ENCODE assay signal across 8 cellular contexts in the genomic region with DNA sequence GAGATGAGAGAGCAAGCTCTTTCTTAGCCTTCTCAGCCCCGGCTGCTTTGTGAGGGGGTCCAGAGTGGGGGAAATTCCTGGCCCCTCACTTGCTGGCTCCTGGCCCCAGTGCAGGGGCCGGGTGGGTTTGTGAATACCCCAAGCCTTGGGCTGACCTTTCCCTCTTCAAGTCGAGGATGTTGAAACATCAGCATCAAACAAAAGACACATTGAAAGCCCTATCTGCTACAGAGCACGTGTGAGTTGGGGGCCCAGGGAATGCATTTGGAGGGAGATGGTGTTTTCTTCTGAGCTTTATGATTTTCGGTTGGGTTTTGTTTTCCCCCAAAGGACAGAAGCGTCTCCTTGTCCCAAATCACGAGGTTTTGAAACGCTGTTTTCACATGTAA. TPM values are rescaled to one million over a fixed set of nuclear protein-coding genes. Genes with fewer than 3 reads are reported as not detected.
DNase-seq lines count a peak whose midpoint lies in the region; ATAC-seq, FAIRE-seq and TF ChIP-seq lines count a peak whose summit lies in the region.
"Had no signal": no experiment of that assay in that cellular context is flagged by ENCODE, and none has a peak within 500 bp of the region (broad histone marks: within the 10 kb centered on the region; RNA-seq: fewer than 3 reads in every experiment).

No MANE protein-coding gene starts in this region.

- no peak for TF ChIP-seq POLR2A in adrenal gland (IDR thresholded peaks at IDR 0.05)

- H3K4me1 ChIP-seq in HUES6 (ENCODE audit: control insufficient read depth, insufficient read depth, low read length) (peaks cover 52% of the 10 kb centered on the region), adrenal gland (replicated peaks in 1 of 2) (peaks cover 46 to 60% of the 10 kb centered on the region in 2 donors), kidney (ENCODE audit: control insufficient read depth in 1 of 2, insufficient read depth in 1 of 2, low read depth in 1 of 2, low read length in 2 of 2) (peaks cover 46 to 53% of the 10 kb centered on the region in 2 donors)

- DNase-seq in adrenal gland, result no peak
- DNase-seq in kidney, result no peak
- no peak for DNase-seq in stimulated activated naive CD8-positive, alpha-beta T cell treated with anti-CD3 and anti-CD28 coated beads, Interleukin-15, amount 100 ng/mL, for 72 hours
- DNase-seq in NCI-H82 treated with DMSO at 0.1 percent for 48 hours (lab: John Stamatoyannopoulos, UW; ENCODE audit: unreplicated experiment), result no peak
- DNase-seq in HuH-7.5 (ENCODE audit: low spot score), result no peak

- FAIRE-seq in kidney (lab: Jason Lieb, UNC), result no peak
- FAIRE-seq: islet of Langerhans had no signal

- peak overlapping the region; percentile 87 for H3K9ac ChIP-seq in HUES6 (ENCODE audit: low read length)
- peak overlapping the region; percentile 95 to 98 for H3K9ac ChIP-seq in kidney (ENCODE audit: low read length in 2 of 2)

- no peak overlapping the region for H3K27ac Mint-ChIP-seq in stimulated activated naive CD8-positive, alpha-beta T cell treated with anti-CD3 and anti-CD28 coated beads, Interleukin-15, amount 100 ng/mL, for 72 hours

- H3K27ac ChIP-seq in HUES6 (ENCODE audit: low read depth, low read length) (peak overlapping the region; percentile 67; the same call in 1 of the 2 replicates), adrenal gland (peak overlapping the region; percentile 74 to 99 (median 91)), kidney (ENCODE audit: low read depth in 2 of 2, low read length in 2 of 2) (peak overlapping the region; percentile 90 to 92)

- H3K9me3 Mint-ChIP-seq in stimulated activated naive CD8-positive, alpha-beta T cell treated with anti-CD3 and anti-CD28 coated beads, Interleukin-15, amount 100 ng/mL, for 72 hours, result no peaks in the 10 kb centered on the region

- peak overlapping the region; percentile 86 to 94 for H3K4me3 Mint-ChIP-seq in stimulated activated naive CD8-positive, alpha-beta T cell treated with anti-CD3 and anti-CD28 coated beads, Interleukin-15, amount 100 ng/mL, for 72 hours

- H3K4me3 ChIP-seq in HUES6 (ENCODE audit: low read depth, low read length) (peak overlapping the region; percentile 93), adrenal gland (peak overlapping the region in 2 of 4 donors; percentile 77 to 99), kidney (ENCODE audit: low read length in 2 of 2) (peak overlapping the region; percentile 73 to 83)

- peaks cover 8% of the 10 kb centered on the region for H3K27me3 Mint-ChIP-seq in stimulated activated naive CD8-positive, alpha-beta T cell treated with anti-CD3 and anti-CD28 coated beads, Interleukin-15, amount 100 ng/mL, for 72 hours

- WGBS in adrenal gland, 4 donors, result 1 to 11% (median 9%) methylated on average over 7 to 8 of the region's 8 CpGs

- H3K9me3 ChIP-seq in HUES6 (ENCODE audit: control insufficient read depth, insufficient read depth, low read depth, low read length) (no peaks in the 10 kb centered on the region), adrenal gland (replicated peaks in 1 of 3) (no peaks in the 10 kb centered on the region), kidney (ENCODE audit: control insufficient read depth in 1 of 2, low read length in 2 of 2) (no peaks in the 10 kb centered on the region)

- H3K36me3 ChIP-seq in HUES6 (ENCODE audit: control insufficient read depth, insufficient read depth, low read length) (no peaks in the 10 kb centered on the region), adrenal gland (replicated peaks in 1 of 2) (no peaks in the 10 kb centered on the region), kidney (ENCODE audit: control insufficient read depth in 1 of 2, insufficient read depth in 2 of 2, low read length in 2 of 2) (no peaks in the 10 kb centered on the region)

- no peaks in the 10 kb centered on the region for H3K27me3 ChIP-seq in HUES6 (ENCODE audit: control insufficient read depth, insufficient read depth, low read length)
- H3K27me3 ChIP-seq in adrenal gland, result no peaks in the 10 kb centered on the region

- no peak for TF ChIP-seq CTCF in adrenal gland (IDR thresholded peaks at IDR 0.05)
- no peak for TF ChIP-seq CTCF in kidney (IDR thresholded peaks at IDR 0.05; ENCODE audit: borderline replicate concordance, extremely low read depth, insufficient read depth)

- intact Hi-C loops in adrenal gland (cut with DNase I), result loop anchor here (5.0 kb wide), 2 partner anchors 121 to 126 kb away; no protein-coding TSS in a partner anchor
- intact Hi-C loops in kidney (cut with DNase I), result loop anchor here (10.0 kb wide), 2 partner anchors 73 to 123 kb away; no protein-coding TSS in a partner anchor

- H3K4me1 Mint-ChIP-seq in stimulated activated naive CD8-positive, alpha-beta T cell treated with anti-CD3 and anti-CD28 coated beads, Interleukin-15, amount 100 ng/mL, for 72 hours, result peaks cover 64% of the 10 kb centered on the region

- ATAC-seq in stimulated activated naive CD8-positive, alpha-beta T cell treated with anti-CD3 and anti-CD28 coated beads, Interleukin-15, amount 100 ng/mL, for 72 hours, result no peak
- no peak for ATAC-seq in GM21576 (IDR thresholded peaks at IDR 0.05; ENCODE audit: unreplicated experiment)

RNA-seq across cellular contexts. Expression of a gene that starts 2.8 kb away (rescaled TPM):
- 100 to 1,000 TPM in 1 of 8 donors, 10 to 100 TPM in 7; 47.9 to 113 (median 58.7) TPM for total RNA-seq in adrenal gland
- 100 to 1,000 TPM in 1 of 3 donors, 10 to 100 TPM in 2; 17.9 to 109 (median 32.2) TPM for polyA plus RNA-seq in adrenal gland
- total RNA-seq in kidney, result 97.6 TPM
- polyA plus RNA-seq in kidney (ENCODE audit: insufficient read depth, low read depth, low replicate concordance), result 14.2 TPM
